Comparison of ENCODE assay signal across 12 cellular contexts in the genomic region with DNA sequence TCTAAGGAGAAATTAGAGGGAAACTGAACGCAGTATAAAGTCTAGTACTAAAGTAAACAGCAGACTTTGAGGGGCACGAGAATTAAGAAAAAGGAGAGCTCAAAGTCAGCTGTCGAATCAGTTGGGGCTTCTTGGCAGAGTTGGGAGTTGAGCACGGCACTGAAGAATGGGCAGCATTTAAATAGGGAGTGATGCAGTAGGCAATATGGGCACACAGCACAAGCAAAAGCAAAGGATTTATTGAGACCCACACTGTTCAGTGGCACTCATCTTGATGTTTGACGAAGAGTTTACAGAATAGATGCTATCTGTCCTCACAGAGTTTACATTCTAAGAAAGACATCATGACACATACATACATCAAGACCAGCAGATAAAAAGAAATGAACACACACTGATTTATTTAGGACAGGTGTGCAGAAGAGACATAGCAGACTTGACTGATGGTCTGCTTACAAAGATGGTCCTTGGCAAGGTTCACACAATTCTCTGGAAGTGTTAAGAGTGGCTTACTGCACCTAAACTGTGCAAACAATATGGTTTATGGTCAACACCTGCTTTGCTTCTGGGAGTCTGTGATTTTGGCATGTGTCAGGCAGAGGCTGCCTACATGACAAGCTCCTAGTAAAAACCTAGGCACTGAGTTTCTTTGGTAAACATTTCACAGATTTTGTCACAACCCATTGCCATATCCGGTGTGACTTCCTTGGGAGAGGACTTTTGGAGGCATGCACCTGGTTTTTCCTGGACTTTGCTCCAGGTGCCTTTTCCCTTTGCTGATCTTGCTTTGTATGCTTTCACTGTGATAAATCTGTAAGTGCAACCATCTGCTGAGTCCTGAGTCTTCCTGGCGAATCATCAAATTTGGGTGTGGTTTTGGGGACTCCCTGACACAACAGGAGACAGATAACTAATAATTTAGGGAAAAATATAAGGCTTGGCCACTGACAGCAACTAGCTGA. TPM values are rescaled to one million over a fixed set of nuclear protein-coding genes. Genes with fewer than 3 reads are reported as not detected.
A peak's percentile ranks its signal among the peaks of the same experiment; 100 is the strongest.
DNase-seq lines count a peak whose midpoint lies in the region; ATAC-seq lines count a peak whose summit lies in the region.
"Had no signal": no experiment of that assay in that cellular context is flagged by ENCODE, and none has a peak within 500 bp of the region (broad histone marks: within the 10 kb centered on the region; RNA-seq: fewer than 3 reads in every experiment).

No MANE protein-coding gene starts in this region.

- peak; percentile 17 for DNase-seq in A172 (ENCODE audit: low spot score)
- peak; percentile 51 for DNase-seq in HT-29 (ENCODE audit: low spot score)
- peak; percentile 34 for DNase-seq in iris pigment epithelial cell (ENCODE audit: low read depth)
- no peak for DNase-seq in stimulated activated CD4-positive, alpha-beta T cell treated with anti-CD3 and anti-CD28 coated beads, Interleukin-4, amount 100 ng/mL, for 4 hours
- no peak for DNase-seq in CD1c-positive myeloid dendritic cell (ENCODE audit: extremely low spot score)
- DNase-seq in superior temporal gyrus (ENCODE audit: extremely low spot score) = no peak
- DNase-seq: activated gamma-delta T cell; CD4-positive, CD25-positive, alpha-beta regulatory T cell; effector memory CD8-positive, alpha-beta T cell; immature natural killer cell had no signal

- no peak for ATAC-seq in GM19455 (IDR thresholded peaks at IDR 0.05; ENCODE audit: unreplicated experiment)
- ATAC-seq: effector memory CD8-positive, alpha-beta T cell had no signal

- H3K27ac ChIP-seq in angular gyrus (ENCODE audit: low read depth, low read length) = peak overlapping the region; percentile 79

RNA-seq across cellular contexts. Expression of gene ALKBH1, which starts 26.3 kb away (rescaled TPM):
- total RNA-seq in A172 (2014; rRNA removed; shearing (Covaris generic)) = 7.0 and 14.2 TPM in 2 replicates
- 4.2 and 4.6 TPM in 2 replicates for total RNA-seq in HT-29 (2014; rRNA removed; shearing (Covaris generic))

RNA-seq across cellular contexts. Expression of gene SLIRP, which starts 26.4 kb away (rescaled TPM):
- 382 and 479 TPM in 2 replicates for total RNA-seq in A172 (2014; rRNA removed; shearing (Covaris generic))
- 264 and 331 TPM in 2 replicates for total RNA-seq in HT-29 (2014; rRNA removed; shearing (Covaris generic))

Comparison
In these comparisons a context has a peak if more than half of its experiments do, and no peak if none do; other contexts are left out.
1. DNase-seq: peak in A172 (single experiment), HT-29 (single experiment) and iris pigment epithelial cell (single experiment); none in stimulated activated CD4-positive, alpha-beta T cell treated with anti-CD3 and anti-CD28 coated beads, Interleukin-4, amount 100 ng/mL, for 4 hours (0 of 2), CD1c-positive myeloid dendritic cell (single experiment) and superior temporal gyrus (single experiment).